Comparison of ENCODE assay signal across 8 cellular contexts in genomic region chr6:10413850-10414765, GRCh38. TPM values are rescaled to one million over a fixed set of nuclear protein-coding genes. Genes with fewer than 3 reads are reported as not detected.
DNase-seq lines count a peak whose midpoint lies in the region; ATAC-seq and TF ChIP-seq lines count a peak whose summit lies in the region.

No MANE protein-coding gene starts in this region.

- peaks cover 74% of the 10 kb centered on the region for H3K4me1 Mint-ChIP-seq in mesothelial cell of epicardium

- H3K9me3 ChIP-seq in BLaER1 treated with 17β-estradiol and CSF1 and Interleukin-3, amounts not matched to agents 10 nM and 100 nM (replicated peaks in 1 of 11) = peaks cover 0 to 21% (median 4%) of the 10 kb centered on the region in 11 experiments; a peak in 10 of 22 replicates
- H3K9me3 ChIP-seq in HEK293 (ENCODE audit: control insufficient read depth, insufficient read depth, low read depth, low read length) = no peaks in the 10 kb centered on the region
- no peaks in the 10 kb centered on the region for H3K9me3 ChIP-seq in ascending aorta
- no peaks in the 10 kb centered on the region for H3K9me3 ChIP-seq in OCI-LY7 (ENCODE audit: low read length)

- H3K36me3 Mint-ChIP-seq in mesothelial cell of epicardium = peaks cover 13% of the 10 kb centered on the region

- peak overlapping the region in 1 of 11 experiments; percentile 75; a peak in 1 of 22 replicates for H3K9ac ChIP-seq in BLaER1 treated with 17β-estradiol and CSF1 and Interleukin-3, amounts not matched to agents 10 nM and 100 nM

- DNase-seq in ascending aorta (ENCODE audit: low spot score in 2 of 2) (no peak), mesothelial cell of epicardium (ENCODE audit: low spot score in 2 of 2, unreplicated experiment in 2 of 2) (peak in 1 of 2 experiments; percentile 69), mucosa of gallbladder (ENCODE audit: low spot score) (no peak), NAMALWA (ENCODE audit: low spot score) (no peak), OCI-LY7 (ENCODE audit: low spot score) (no peak)

- POLR2A ChIA-PET in HEK293 (lab: Yijun Ruan, JAX) = interaction anchor here (0.6 to 5.5 kb wide), 25 partner anchors 8 to 1855 kb away, joined by 3 to 112 read pairs (median 3); partner anchors contain the start of gene SYCP2L
- POLR2A ChIA-PET in OCI-LY7 (lab: Charles Lee) = interaction anchor here (0.7 kb wide), 1 partner anchor 371 kb away, joined by 3 read pairs; no protein-coding TSS in a partner anchor

- H3K27me3 ChIP-seq in BLaER1 treated with 17β-estradiol and CSF1 and Interleukin-3, amounts not matched to agents 10 nM and 100 nM = peaks cover 97 to 100% (median 99%) of the 10 kb centered on the region in 11 experiments
- H3K27me3 ChIP-seq in ascending aorta = peaks cover 43% of the 10 kb centered on the region

- H3K27ac Mint-ChIP-seq in mesothelial cell of epicardium = peak overlapping the region; percentile 100

- no peak for ATAC-seq in GM18505 (IDR thresholded peaks at IDR 0.05; ENCODE audit: unreplicated experiment)

- H3K4me1 ChIP-seq in BLaER1 treated with 17β-estradiol and CSF1 and Interleukin-3, amounts not matched to agents 10 nM and 100 nM = peaks cover 28 to 58% (median 38%) of the 10 kb centered on the region in 10 experiments
- peaks cover 4% of the 10 kb centered on the region; the same call in 1 of the 2 replicates for H3K4me1 ChIP-seq in HEK293 (ENCODE audit: control insufficient read depth, insufficient read depth, low read length)
- peaks cover 9 to 33% of the 10 kb centered on the region in 2 donors for H3K4me1 ChIP-seq in ascending aorta
- H3K4me1 ChIP-seq in OCI-LY7 (ENCODE audit: insufficient read depth, low read length, poor library complexity, severe bottlenecking) = peaks cover 9% of the 10 kb centered on the region

- H3K36me3 ChIP-seq in BLaER1 treated with 17β-estradiol and CSF1 and Interleukin-3, amounts not matched to agents 10 nM and 100 nM = no peaks in the 10 kb centered on the region
- peaks cover 0 to 8% of the 10 kb centered on the region in 2 experiments; a peak in 1 of 3 replicates for H3K36me3 ChIP-seq in HEK293 (ENCODE audit: control insufficient read depth in 2 of 2, insufficient read depth in 1 of 2, low read length in 2 of 2)
- H3K36me3 ChIP-seq in ascending aorta = no peaks in the 10 kb centered on the region
- H3K36me3 ChIP-seq in OCI-LY7 (ENCODE audit: insufficient read depth, low read length) = no peaks in the 10 kb centered on the region

- peaks cover 88% of the 10 kb centered on the region for H3K27me3 Mint-ChIP-seq in mesothelial cell of epicardium (ENCODE audit: low read depth)

- TF ChIP-seq CTCF in HEK293 (tag by site-specific recombination; IDR thresholded peaks at IDR 0.05) = peak; percentile 77
- TF ChIP-seq CTCF in ascending aorta (IDR thresholded peaks at IDR 0.05) = no peak
- no peak for TF ChIP-seq CTCF in mesothelial cell of epicardium (IDR thresholded peaks at IDR 0.05; ENCODE audit: unreplicated experiment)
- TF ChIP-seq CTCF in OCI-LY7 (conservative IDR thresholded peaks at IDR 0.05; ENCODE audit: low read length) = no peak

- H4K20me1 ChIP-seq in BLaER1 treated with 17β-estradiol and CSF1 and Interleukin-3, amounts not matched to agents 10 nM and 100 nM = peaks cover 0 to 92% (median 74%) of the 10 kb centered on the region in 11 experiments; a peak in 18 of 22 replicates
- no peaks in the 10 kb centered on the region for H4K20me1 ChIP-seq in OCI-LY7 (ENCODE audit: insufficient read depth, low read length)

- peak overlapping the region in 6 of 10 experiments; percentile 34 to 78 (median 70); a peak in 10 of 20 replicates for H3K4me3 ChIP-seq in BLaER1 treated with 17β-estradiol and CSF1 and Interleukin-3, amounts not matched to agents 10 nM and 100 nM
- peak overlapping the region; percentile 88 for H3K4me3 ChIP-seq in HEK293 (ENCODE audit: low read depth, low read length)
- peak overlapping the region; percentile 12 to 89 for H3K4me3 ChIP-seq in ascending aorta
- no peak overlapping the region for H3K4me3 ChIP-seq in OCI-LY7 (ENCODE audit: low read depth, low read length, poor library complexity, severe bottlenecking)

- peak overlapping the region in 9 of 11 experiments; percentile 95 to 99 (median 99); a peak in 15 of 22 replicates for H3K4me2 ChIP-seq in BLaER1 treated with 17β-estradiol and CSF1 and Interleukin-3, amounts not matched to agents 10 nM and 100 nM
- no peak overlapping the region; the same call in 1 of the 2 replicates for H3K4me2 ChIP-seq in OCI-LY7 (ENCODE audit: low read length)

- peak overlapping the region; percentile 98 for H3K4me3 Mint-ChIP-seq in mesothelial cell of epicardium

- intact Hi-C loops in ascending aorta (cut with DNase I) (no loop called here), OCI-LY7 (cut with micrococcal nuclease; ENCODE audit: unreplicated experiment) (no loop called here)

- H2AFZ ChIP-seq in OCI-LY7 (ENCODE audit: low read length) = no peak overlapping the region

- TF ChIP-seq POLR2A in GM18505 (IDR thresholded peaks at IDR 0.05; ENCODE audit: borderline replicate concordance, extremely low read depth, insufficient read depth, insufficient read length) = no peak

- no peaks in the 10 kb centered on the region for H3K79me2 ChIP-seq in OCI-LY7 (ENCODE audit: insufficient read depth, low read depth, low read length)

- no peak overlapping the region for H3K27ac ChIP-seq in BLaER1 treated with 17β-estradiol and CSF1 and Interleukin-3, amounts not matched to agents 10 nM and 100 nM
- H3K27ac ChIP-seq in HEK293 (ENCODE audit: extremely low read depth, low read depth, low read length) = peak overlapping the region; percentile 99
- H3K27ac ChIP-seq in ascending aorta = no peak overlapping the region
- H3K27ac ChIP-seq in OCI-LY7 (ENCODE audit: low read depth, low read length, poor library complexity, severe bottlenecking) = no peak overlapping the region

- no TSS peak for BruUV-seq in OCI-LY7 (replicated peaks; lab: Mats Ljungman, UMichigan)

- no peaks in the 10 kb centered on the region for H3K9me3 Mint-ChIP-seq in mesothelial cell of epicardium

- CTCF ChIA-PET in HEK293 (lab: Yijun Ruan, JAX) (interaction anchor here (0.6 to 3.6 kb wide), 19 partner anchors 8 to 1568 kb away, joined by 3 to 42 read pairs (median 5); no protein-coding TSS in a partner anchor), OCI-LY7 (lab: Charles Lee; ENCODE audit: unreplicated experiment) (interaction anchor here (0.7 kb wide), 1 partner anchor 1321 kb away, joined by 15 read pairs; no protein-coding TSS in a partner anchor)

- H3K9me2 ChIP-seq in OCI-LY7 (ENCODE audit: insufficient read depth, low read length) = no peaks in the 10 kb centered on the region

TF ChIP-seq in HEK293, 187 proteins besides CTCF, POLR2A, EP300 and RAD21 (continues in another document):
- TF ChIP-seq ZNF354C (tag by site-specific recombination; IDR thresholded peaks at IDR 0.05; ENCODE audit: borderline replicate concordance, low read depth) (no peak), ZBTB48 (tag by site-specific recombination; IDR thresholded peaks at IDR 0.05) (0 out of 2 replicates have a peak, but pooled peaks have one; percentile 24), ZNF561 (tag by site-specific recombination; IDR thresholded peaks at IDR 0.05; ENCODE audit: borderline replicate concordance) (no peak), ZIC2 (tag by site-specific recombination; IDR thresholded peaks at IDR 0.05) (peak; percentile 70)
- TF ChIP-seq, protein P1, sequence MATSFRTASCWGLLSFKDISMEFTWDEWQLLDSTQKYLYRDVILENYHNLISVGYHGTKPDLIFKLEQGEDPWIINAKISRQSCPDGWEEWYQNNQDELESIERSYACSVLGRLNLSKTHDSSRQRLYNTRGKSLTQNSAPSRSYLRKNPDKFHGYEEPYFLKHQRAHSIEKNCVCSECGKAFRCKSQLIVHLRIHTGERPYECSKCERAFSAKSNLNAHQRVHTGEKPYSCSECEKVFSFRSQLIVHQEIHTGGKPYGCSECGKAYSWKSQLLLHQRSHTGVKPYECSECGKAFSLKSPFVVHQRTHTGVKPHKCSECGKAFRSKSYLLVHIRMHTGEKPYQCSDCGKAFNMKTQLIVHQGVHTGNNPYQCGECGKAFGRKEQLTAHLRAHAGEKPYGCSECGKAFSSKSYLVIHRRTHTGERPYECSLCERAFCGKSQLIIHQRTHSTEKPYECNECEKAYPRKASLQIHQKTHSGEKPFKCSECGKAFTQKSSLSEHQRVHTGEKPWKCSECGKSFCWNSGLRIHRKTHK (tag by site-specific recombination; IDR thresholded peaks at IDR 0.05) = no peak
- TF ChIP-seq, protein P2, sequence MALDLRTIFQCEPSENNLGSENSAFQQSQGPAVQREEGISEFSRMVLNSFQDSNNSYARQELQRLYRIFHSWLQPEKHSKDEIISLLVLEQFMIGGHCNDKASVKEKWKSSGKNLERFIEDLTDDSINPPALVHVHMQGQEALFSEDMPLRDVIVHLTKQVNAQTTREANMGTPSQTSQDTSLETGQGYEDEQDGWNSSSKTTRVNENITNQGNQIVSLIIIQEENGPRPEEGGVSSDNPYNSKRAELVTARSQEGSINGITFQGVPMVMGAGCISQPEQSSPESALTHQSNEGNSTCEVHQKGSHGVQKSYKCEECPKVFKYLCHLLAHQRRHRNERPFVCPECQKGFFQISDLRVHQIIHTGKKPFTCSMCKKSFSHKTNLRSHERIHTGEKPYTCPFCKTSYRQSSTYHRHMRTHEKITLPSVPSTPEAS (tag by site-specific recombination; IDR thresholded peaks at IDR 0.05) = no peak

RNA-seq across cellular contexts. Expression of gene TFAP2A, which starts 0.8 kb away (rescaled TPM):
- total RNA-seq in ascending aorta = 0.21 TPM
- 62.4 to 63.5 TPM (median 63.4 TPM) in 3 replicates for total RNA-seq in mesothelial cell of epicardium
- total RNA-seq in mucosa of gallbladder = 0.89 TPM
- 0.36 and 2.0 TPM in 2 replicates for total RNA-seq in OCI-LY7 (2014; rRNA removed; shearing (Covaris generic))
- 2.5 and 3.3 TPM in 2 replicates for total RNA-seq in OCI-LY7 (2022)

Comparison
In these comparisons a context has a peak if more than half of its experiments do, and no peak if none do; other contexts are left out.
1. RNA of gene TFAP2A, which starts 0.8 kb away (total RNA-seq): 62.4 to 63.5 TPM in mesothelial cell of epicardium; 0.36 to 3.3 TPM in OCI-LY7, 0.89 TPM in mucosa of gallbladder (single experiment) and 0.21 TPM in ascending aorta (single experiment); every median in the first group is over 10 times any median in the second.